20 cellular contexts compared by ENCODE assay signal in the genomic region with DNA sequence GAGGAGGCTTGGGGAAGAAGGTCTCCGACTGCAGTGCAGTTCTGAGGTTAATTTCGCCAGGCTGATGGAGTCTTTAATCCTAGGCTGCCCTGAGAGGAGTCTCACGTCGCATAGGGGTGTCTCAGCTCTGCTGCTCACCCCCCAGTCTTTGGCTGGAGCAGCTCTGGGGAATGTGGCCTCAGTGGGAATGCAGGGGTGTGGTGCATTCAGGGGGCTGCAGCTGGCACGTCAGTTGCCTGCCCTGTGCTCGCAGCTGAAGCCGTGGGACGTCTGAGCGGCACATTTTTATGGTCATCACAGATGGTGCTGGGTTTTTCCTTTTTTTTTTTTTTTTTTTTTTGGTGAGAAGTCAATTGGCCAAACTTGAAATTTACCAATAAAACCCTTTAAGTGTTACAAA. TPM values are rescaled to one million over a fixed set of nuclear protein-coding genes. Genes with fewer than 3 reads are reported as not detected.
"Had no signal": no experiment of that assay in that cellular context is flagged by ENCODE, and none has a peak within 500 bp of the region (broad histone marks: within the 10 kb centered on the region; RNA-seq: fewer than 3 reads in every experiment).

No MANE protein-coding gene starts in this region.

- H3K4me3 ChIP-seq: colonic mucosa, esophagus squamous epithelium, hepatocyte, right atrium auricular region, suprapubic skin, thyroid gland, upper lobe of left lung, vagina had no signal

- H3K27ac ChIP-seq: colonic mucosa, esophagus squamous epithelium, foreskin keratinocyte, hepatocyte, suprapubic skin, thyroid gland, upper lobe of left lung, vagina had no signal

- H3K4me1 ChIP-seq: colonic mucosa, esophagus squamous epithelium, foreskin keratinocyte, suprapubic skin, thyroid gland, upper lobe of left lung, vagina had no signal

- H3K9me3 ChIP-seq: colonic mucosa, esophagus squamous epithelium, right atrium auricular region, suprapubic skin, thyroid gland, upper lobe of left lung, vagina had no signal

- H3K27me3 ChIP-seq: colonic mucosa, esophagus squamous epithelium, foreskin keratinocyte, hepatocyte, right atrium auricular region, suprapubic skin, thyroid gland, upper lobe of left lung, vagina had no signal

- ATAC-seq: foreskin keratinocyte; left colon; natural killer cell; stimulated activated effector memory CD8-positive, alpha-beta T cell treated with anti-CD3 and anti-CD28 coated beads, Interleukin-12 subunit alpha, Interleukin-12 subunit beta, amount 100 ng/mL, for 72 hours; stimulated activated naive CD8-positive, alpha-beta T cell treated with anti-CD3 and anti-CD28 coated beads, Interleukin-15, Interleukin-2, amounts not matched to agents 100 U/mL and 50 U/mL, for 24 hours had no signal

- DNase-seq: colonic mucosa; dermis blood vessel endothelial cell; esophagus squamous epithelium; foreskin keratinocyte; kidney; left colon; mammary epithelial cell; natural killer cell; posterior cingulate gyrus; stimulated activated CD4-positive, alpha-beta T cell treated with anti-CD3 and anti-CD28 coated beads, Interleukin-4, amount 100 ng/mL, for 1 hour; stimulated activated CD8-positive, alpha-beta memory T cell treated with anti-CD3 and anti-CD28 coated beads, Interleukin-4, amount 100 ng/mL, for 48 hours; stimulated activated naive CD8-positive, alpha-beta T cell treated with anti-CD3 and anti-CD28 coated beads, Interleukin-15, Interleukin-2, amounts not matched to agents 100 U/mL and 50 U/mL, for 24 hours; thyroid gland; upper lobe of left lung had no signal

RNA-seq across cellular contexts. Expression of gene ACTN2, which starts 38.2 kb away (rescaled TPM):
- total RNA-seq: dermis blood vessel endothelial cell, foreskin keratinocyte, left colon, natural killer cell, osteocyte had no signal
- polyA plus RNA-seq: foreskin keratinocyte, mammary epithelial cell had no signal
